11 cellular contexts compared by ENCODE assay signal in genomic region chr3:100045696-100046095, GRCh38.
DNase-seq lines count a peak whose midpoint lies in the region; ATAC-seq and TF ChIP-seq lines count a peak whose summit lies in the region.
"Had no signal": no experiment of that assay in that cellular context is flagged by ENCODE, and none has a peak within 500 bp of the region (broad histone marks: within the 10 kb centered on the region; RNA-seq: fewer than 3 reads in every experiment).

No MANE protein-coding gene starts in this region.

- H3K27ac ChIP-seq in mammary epithelial cell (ENCODE audit: insufficient read depth, low read depth, low read length) (no peak overlapping the region), left lung (peak overlapping the region; percentile 16 to 54), thymus (ENCODE audit: low read depth) (peak overlapping the region; percentile 37)

- no TSS peak for BruUV-seq in mammary epithelial cell (replicated peaks; lab: Mats Ljungman, UMichigan)

- H3K36me3 ChIP-seq in mammary epithelial cell (ENCODE audit: insufficient read depth, low read length) (no peaks in the 10 kb centered on the region), left lung (no peaks in the 10 kb centered on the region), thymus (ENCODE audit: control insufficient read depth, insufficient read depth) (no peaks in the 10 kb centered on the region)

- peak; percentile 59 for ATAC-seq in left lung
- ATAC-seq: activated CD8-positive, alpha-beta T cell treated with anti-CD3 and anti-CD28 coated beads for 36 hours had no signal

- no peak overlapping the region for H2AFZ ChIP-seq in mammary epithelial cell (ENCODE audit: low read depth, low read length)

- H3K9me3 ChIP-seq in mammary epithelial cell (replicated peaks; ENCODE audit: insufficient read depth, low read length) (no peaks in the 10 kb centered on the region), left lung (no peaks in the 10 kb centered on the region), thymus (ENCODE audit: control insufficient read depth) (no peaks in the 10 kb centered on the region)

- in situ Hi-C loops in mammary epithelial cell (cut with MboI; ENCODE audit: low sequenced_read_pairs in 2 of 2) = no loop called here

- H3K4me2 ChIP-seq in mammary epithelial cell (ENCODE audit: insufficient read depth, low read depth, low read length) = no peak overlapping the region

- H3K4me3 ChIP-seq in mammary epithelial cell (replicated peaks in 1 of 3; ENCODE audit: insufficient read depth in 1 of 3, low read depth in 2 of 3, low read length in 3 of 3) (no peak overlapping the region), left lung (no peak overlapping the region), thymus (ENCODE audit: low read length) (no peak overlapping the region)

- TF ChIP-seq CTCF in mammary epithelial cell (conservative IDR thresholded peaks at IDR 0.05 in 1 of 2, IDR thresholded peaks at IDR 0.05 in 1 of 2; ENCODE audit: extremely low read depth in 1 of 2, insufficient read depth in 1 of 2, low read depth in 1 of 2, low read length in 2 of 2) (no peak), left lung (IDR thresholded peaks at IDR 0.05) (no peak)

- 89% methylated on average over 3 of the region's 3 CpGs for WGBS in mammary epithelial cell (ENCODE audit: low coverage, missing lambda C conversion rate)
- 92% methylated on average over 3 of the region's 3 CpGs for WGBS in thymus

- no peaks in the 10 kb centered on the region for H4K20me1 ChIP-seq in mammary epithelial cell (ENCODE audit: insufficient read depth, low read length)

- H3K27me3 ChIP-seq in mammary epithelial cell (ENCODE audit: insufficient read depth, low read length) = no peaks in the 10 kb centered on the region
- H3K27me3 ChIP-seq in left lung = no peaks in the 10 kb centered on the region
- no peaks in the 10 kb centered on the region for H3K27me3 ChIP-seq in thymus (ENCODE audit: control insufficient read depth, insufficient read depth)

- H3K4me1 ChIP-seq in mammary epithelial cell (ENCODE audit: insufficient read depth, low read length) (peaks cover 57% of the 10 kb centered on the region), left lung (peaks cover 32 to 57% of the 10 kb centered on the region in 2 donors), thymus (ENCODE audit: control insufficient read depth, insufficient read depth, low read length) (no peaks in the 10 kb centered on the region)

- intact Hi-C loops in mammary epithelial cell (cut with micrococcal nuclease) = loop anchor here (10.0 kb wide), 1 partner anchor 171 kb away; no protein-coding TSS in a partner anchor
- intact Hi-C loops in left lung (cut with DNase I) = no loop called here

- no peak overlapping the region for H3K9ac ChIP-seq in mammary epithelial cell (ENCODE audit: insufficient read depth, low read length)

- DNase-seq in DMS53 (lab: John Stamatoyannopoulos, UW) = peak; percentile 16
- no peak for DNase-seq in DMS53 treated with DMSO at 0.1 percent for 48 hours (lab: John Stamatoyannopoulos, UW; ENCODE audit: unreplicated experiment)
- peak; percentile 67 for DNase-seq in mammary epithelial cell
- peak; percentile 53 to 73 for DNase-seq in left lung
- no peak for DNase-seq in AML-193 (lab: John Stamatoyannopoulos, UW)
- DNase-seq in HEK293T (ENCODE audit: extremely low spot score) = no peak
- DNase-seq in NCI-H82 (lab: John Stamatoyannopoulos, UW) = no peak
- DNase-seq: 8988T; activated CD8-positive, alpha-beta T cell treated with anti-CD3 and anti-CD28 coated beads for 36 hours; NCI-H1436 had no signal

- dilution Hi-C loops in mammary epithelial cell (cut with HindIII; ENCODE audit: low sequenced_read_pairs) = no loop called here

- H3K79me2 ChIP-seq in mammary epithelial cell (ENCODE audit: insufficient read depth, low read length) = no peaks in the 10 kb centered on the region

- CTCF ChIA-PET in mammary epithelial cell (lab: Charles Lee; ENCODE audit: low non-redundant PET) (no interaction called here), HEK293T (lab: Yijun Ruan, JAX) (interaction anchor here (0.8 kb wide), 1 partner anchor 144 kb away, joined by 3 read pairs; no protein-coding TSS in a partner anchor)

- POLR2A ChIA-PET in HEK293T (lab: Yijun Ruan, JAX) = no interaction called here

TF ChIP-seq in HEK293T, 16 proteins besides CTCF, POLR2A, EP300 and RAD21:
- no peak for TF ChIP-seq L3MBTL2 (conservative IDR thresholded peaks at IDR 0.05)
- no peak for TF ChIP-seq SUZ12 (IDR thresholded peaks at IDR 0.05)
- no peak for TF ChIP-seq ELF4 (IDR thresholded peaks at IDR 0.05)

Comparison
In these comparisons a context has a peak if more than half of its experiments do, and no peak if none do; other contexts are left out.
1. DNase-seq: peak in DMS53 (single experiment), mammary epithelial cell (single experiment) and left lung (2 of 2); none in DMS53 treated with DMSO at 0.1 percent for 48 hours (single experiment), AML-193 (0 of 2), HEK293T (single experiment) and NCI-H82 (single experiment).